In the genomic region with DNA sequence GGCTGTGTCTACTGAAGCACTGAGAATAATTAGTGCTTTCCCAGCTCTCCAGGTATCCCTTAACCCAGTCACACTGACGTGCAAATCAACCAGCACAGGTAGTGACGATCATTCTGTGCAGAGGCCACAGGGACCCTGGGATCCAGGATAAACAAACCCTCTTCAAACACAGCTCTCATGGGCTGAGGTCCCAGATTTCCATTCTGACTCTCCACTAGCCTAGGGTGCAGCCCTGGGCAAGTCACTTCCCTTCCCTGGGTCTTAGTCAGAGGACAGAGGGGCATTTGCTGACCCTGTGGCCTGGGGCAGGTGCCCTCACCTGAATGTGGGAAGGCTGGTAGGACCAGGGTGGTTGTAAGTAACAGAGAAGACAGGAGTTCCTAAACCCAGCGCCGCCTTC, we compare ENCODE assay signal across 18 cellular contexts.
"Had no signal": no experiment of that assay in that cellular context is flagged by ENCODE, and none has a peak within 500 bp of the region (broad histone marks: within the 10 kb centered on the region; RNA-seq: fewer than 3 reads in every experiment).

No MANE protein-coding gene starts in this region.

- H3K27me3 ChIP-seq: colonic mucosa, esophagus squamous epithelium had no signal

- H3K4me1 ChIP-seq: colonic mucosa, esophagus squamous epithelium, gastrocnemius medialis, heart right ventricle, left lung, lower lobe of right lung had no signal

- H3K27ac ChIP-seq: colonic mucosa, esophagus squamous epithelium, gastrocnemius medialis, heart right ventricle, left lung, lower lobe of right lung had no signal

- DNase-seq: colonic mucosa; cortex of kidney; effector CD8-positive, alpha-beta T cell; esophagus squamous epithelium; foreskin fibroblast; foreskin melanocyte; gastrocnemius medialis; glutamatergic neuron; head of caudate nucleus; heart right ventricle; hippocampal formation; left cardiac atrium; left lung; left ventricle myocardium superior; lower lobe of right lung; mesenchymal stem cell; mucosa of descending colon; naive B cell had no signal

- H3K36me3 ChIP-seq: colonic mucosa, esophagus squamous epithelium, gastrocnemius medialis, heart right ventricle, left lung, lower lobe of right lung had no signal

- ATAC-seq: gastrocnemius medialis, heart right ventricle, left cardiac atrium, left lung, left ventricle myocardium superior, lower lobe of right lung, mucosa of descending colon had no signal

- H3K4me3 ChIP-seq: colonic mucosa, esophagus squamous epithelium, gastrocnemius medialis, heart right ventricle, left lung, lower lobe of right lung, mucosa of descending colon had no signal

- H3K9me3 ChIP-seq: colonic mucosa, gastrocnemius medialis had no signal
